ENCODE assay signal across 21 cellular contexts in genomic region chr17:364308-364707, GRCh38. TPM values are rescaled to one million over a fixed set of nuclear protein-coding genes. Genes with fewer than 3 reads are reported as not detected.
DNase-seq lines count a peak whose midpoint lies in the region; ATAC-seq and TF ChIP-seq lines count a peak whose summit lies in the region.
"Had no signal": no experiment of that assay in that cellular context is flagged by ENCODE, and none has a peak within 500 bp of the region (broad histone marks: within the 10 kb centered on the region; RNA-seq: fewer than 3 reads in every experiment).

No MANE protein-coding gene starts in this region.

- peak; percentile 48 for DNase-seq in activated effector memory CD4-positive, alpha-beta T cell treated with anti-CD3 and anti-CD28 coated beads, Interleukin-2, amount 50 U/mL, for 16 hours
- DNase-seq in activated effector memory CD4-positive, alpha-beta T cell treated with Interleukin-2 at 50 U/mL for 16 hours: no peak
- DNase-seq in NB4 (ENCODE audit: low read depth) (peak; percentile 28), left ventricle myocardium inferior (no peak), osteoblast (ENCODE audit: insufficient read length, low spot score, missing footprints) (peak; percentile 14), erythroblast (lab: John Stamatoyannopoulos, UW) (no peak)
- DNase-seq in stimulated activated CD4-positive, alpha-beta T cell treated with anti-CD3 and anti-CD28 coated beads, Interleukin-1b, Interleukin-23, amount 100 ng/mL, for 48 hours: no peak
- DNase-seq: ACHN, C1 segment of cervical spinal cord, DMS53, GDM1, GOT3, IMR-90, NCI-H1694, NCI-H2081, NCI-H2171 treated with DMSO at 0.1 percent for 48 hours, NCI-H524 treated with DMSO at 0.1 percent for 48 hours, OCI-M1 had no signal

- ATAC-seq in GM18868 (IDR thresholded peaks at IDR 0.05; ENCODE audit: unreplicated experiment): no peak
- ATAC-seq: HCT116 had no signal

- H3K27ac ChIP-seq in left ventricle myocardium inferior (replicated peaks) (peak overlapping the region; percentile 21), osteoblast (ENCODE audit: low read depth, low read length) (no peak overlapping the region)
- H3K27ac ChIP-seq: 22Rv1 had no signal

- H3K36me3 ChIP-seq in left ventricle myocardium inferior (no peaks in the 10 kb centered on the region), osteoblast (ENCODE audit: insufficient read depth, low read length) (no peaks in the 10 kb centered on the region)

- no peak overlapping the region for H3K4me2 ChIP-seq in osteoblast (ENCODE audit: insufficient read depth, low read length)

- H3K9me3 ChIP-seq in left ventricle myocardium inferior (replicated peaks): peaks cover 14% of the 10 kb centered on the region
- H3K9me3 ChIP-seq in osteoblast (ENCODE audit: low read depth, low read length): peaks cover 2% of the 10 kb centered on the region

- intact Hi-C loops in left ventricle myocardium inferior (cut with micrococcal nuclease): no loop called here

- H3K4me3 ChIP-seq in NB4 (ENCODE audit: low read depth, low read length) (no peak overlapping the region), left ventricle myocardium inferior (no peak overlapping the region), osteoblast (ENCODE audit: insufficient read depth, low read length) (no peak overlapping the region)

- no peak for TF ChIP-seq POLR2A in NB4 (IDR thresholded peaks at IDR 0.05; ENCODE audit: extremely low read depth, insufficient read length)
- TF ChIP-seq POLR2A in erythroblast (IDR thresholded peaks at IDR 0.05; ENCODE audit: low read length): no peak

- no peaks in the 10 kb centered on the region for H3K79me2 ChIP-seq in osteoblast (ENCODE audit: insufficient read depth, low read length)

- H4K20me1 ChIP-seq in osteoblast (ENCODE audit: insufficient read depth, low read length): no peaks in the 10 kb centered on the region

- TF ChIP-seq CTCF in NB4 (IDR thresholded peaks at IDR 0.05; ENCODE audit: low read depth, low read length) (no peak), left ventricle myocardium inferior (IDR thresholded peaks at IDR 0.05; ENCODE audit: borderline replicate concordance) (no peak), osteoblast (IDR thresholded peaks at IDR 0.05; ENCODE audit: extremely low read depth, low read depth, low read length) (no peak)

- H2AFZ ChIP-seq in osteoblast (ENCODE audit: low read length): no peak overlapping the region

- H3K4me1 ChIP-seq in left ventricle myocardium inferior (no peaks in the 10 kb centered on the region), osteoblast (ENCODE audit: insufficient read depth, low read length) (no peaks in the 10 kb centered on the region)

- H3K27me3 ChIP-seq in left ventricle myocardium inferior (ENCODE audit: low read depth) (peaks cover 3% of the 10 kb centered on the region), osteoblast (ENCODE audit: insufficient read depth, low read length) (no peaks in the 10 kb centered on the region)

RNA-seq across cellular contexts. Expression of gene RPH3AL, which starts 11.7 kb away (rescaled TPM):
- 4.0 TPM for total RNA-seq in left ventricle myocardium inferior
- total RNA-seq in osteoblast: 2.9 and 3.2 TPM in 2 replicates

Comparison
In these comparisons a context has a peak if more than half of its experiments do, and no peak if none do; other contexts are left out.
1. DNase-seq: peak in activated effector memory CD4-positive, alpha-beta T cell treated with anti-CD3 and anti-CD28 coated beads, Interleukin-2, amount 50 U/mL, for 16 hours (single experiment), NB4 (single experiment) and osteoblast (single experiment); none in activated effector memory CD4-positive, alpha-beta T cell treated with Interleukin-2 at 50 U/mL for 16 hours (single experiment), left ventricle myocardium inferior (single experiment), erythroblast (0 of 2) and stimulated activated CD4-positive, alpha-beta T cell treated with anti-CD3 and anti-CD28 coated beads, Interleukin-1b, Interleukin-23, amount 100 ng/mL, for 48 hours (single experiment).